ENCODE assay signal across 8 cellular contexts in genomic region chr12:11652351-11653040, GRCh38. TPM values are rescaled to one million over a fixed set of nuclear protein-coding genes. Genes with fewer than 3 reads are reported as not detected.
DNase-seq lines count a peak whose midpoint lies in the region; ATAC-seq and TF ChIP-seq lines count a peak whose summit lies in the region.

No MANE protein-coding gene starts in this region.

- H3K27ac ChIP-seq in DOHH2 (ENCODE audit: low read depth, low read length) = peak overlapping the region; percentile 29; the same call in 1 of the 2 replicates
- H3K27ac ChIP-seq in GM23248 = peak overlapping the region; percentile 96
- peak overlapping the region; percentile 79 for H3K27ac ChIP-seq in OCI-LY7 (ENCODE audit: low read depth, low read length, poor library complexity, severe bottlenecking)
- H3K27ac ChIP-seq in lower lobe of right lung = peak overlapping the region; percentile 96
- peak overlapping the region; percentile 60 to 97 for H3K27ac ChIP-seq in testis

- intact Hi-C loops in OCI-LY7 (cut with micrococcal nuclease; ENCODE audit: unreplicated experiment) = loop anchor here (5.0 kb wide), 1 partner anchor 240 kb away; no protein-coding TSS in a partner anchor
- intact Hi-C loops in lower lobe of right lung (cut with DNase I) = no loop called here
- intact Hi-C loops in testis (cut with DNase I; ENCODE audit: low total_unique reads) = no loop called here

- H3K27me3 ChIP-seq in DOHH2 (ENCODE audit: control insufficient read depth, low read length) (peaks cover 14% of the 10 kb centered on the region), GM23248 (replicated peaks; ENCODE audit: insufficient read depth) (no peaks in the 10 kb centered on the region), lower lobe of right lung (ENCODE audit: low read depth) (no peaks in the 10 kb centered on the region), testis (no peaks in the 10 kb centered on the region)

- H3K4me1 ChIP-seq in DOHH2 (ENCODE audit: control insufficient read depth, low read length) (peaks cover 52% of the 10 kb centered on the region), GM23248 (ENCODE audit: insufficient read depth) (peaks cover 25% of the 10 kb centered on the region), OCI-LY7 (ENCODE audit: insufficient read depth, low read length, poor library complexity, severe bottlenecking) (peaks cover 49% of the 10 kb centered on the region), lower lobe of right lung (peaks cover 61% of the 10 kb centered on the region), testis (peaks cover 22% of the 10 kb centered on the region)

- H3K4me2 ChIP-seq in DOHH2 (ENCODE audit: low read length) (peak overlapping the region; percentile 80), GM23248 (ENCODE audit: unreplicated experiment) (peak overlapping the region; percentile 85), OCI-LY7 (ENCODE audit: low read length) (peak overlapping the region; percentile 82)

- CTCF ChIA-PET in OCI-LY7 (lab: Charles Lee; ENCODE audit: unreplicated experiment) = no interaction called here

- H3K79me2 ChIP-seq in DOHH2 (ENCODE audit: control insufficient read depth, low read length) (peaks cover 42% of the 10 kb centered on the region), GM23248 (ENCODE audit: insufficient read depth) (peaks cover 72% of the 10 kb centered on the region), OCI-LY7 (ENCODE audit: insufficient read depth, low read depth, low read length) (peaks cover 72% of the 10 kb centered on the region; the same call in 1 of the 2 replicates)

- WGBS in GM23248 (ENCODE audit: low coverage in 1 of 2, low lambda C conversion rate in 2 of 2, missing lambda C conversion rate in 2 of 2), 2 experiments = 54 to 55% methylated on average over 16 of the region's 16 CpGs
- WGBS in testis, 2 donors = 26 to 41% methylated on average over 16 of the region's 16 CpGs

- H3K9me2 ChIP-seq in DOHH2 (replicated peaks; ENCODE audit: control insufficient read depth, low read length) (no peaks in the 10 kb centered on the region), GM23248 (ENCODE audit: insufficient read depth) (no peaks in the 10 kb centered on the region), OCI-LY7 (ENCODE audit: insufficient read depth, low read length) (no peaks in the 10 kb centered on the region)

- no peak for TF ChIP-seq CTCF in DOHH2 (IDR thresholded peaks at IDR 0.05; ENCODE audit: low read depth, low read length, poor library complexity, severe bottlenecking)
- no peak for TF ChIP-seq CTCF in OCI-LY7 (conservative IDR thresholded peaks at IDR 0.05; ENCODE audit: low read length)
- no peak for TF ChIP-seq CTCF in choroid plexus epithelial cell (conservative IDR thresholded peaks at IDR 0.05; ENCODE audit: low read depth, low read length)
- no peak for TF ChIP-seq CTCF in lower lobe of right lung (IDR thresholded peaks at IDR 0.05)
- no peak for TF ChIP-seq CTCF in testis (IDR thresholded peaks at IDR 0.05)

- DNase-seq in GM23248 (peak; percentile 73), OCI-LY7 (ENCODE audit: low spot score) (peak; percentile 50), choroid plexus epithelial cell (ENCODE audit: low read depth) (peak; percentile 70), lower lobe of right lung (peak; percentile 63), testis (peak; percentile 68), putamen (ENCODE audit: low spot score) (no peak), NCI-H146 (lab: John Stamatoyannopoulos, UW) (no peak)

- H3K4me3 ChIP-seq in DOHH2 (ENCODE audit: low read length) (peak overlapping the region; percentile 92), GM23248 (peak overlapping the region; percentile 100), OCI-LY7 (ENCODE audit: low read depth, low read length, poor library complexity, severe bottlenecking) (peak overlapping the region; percentile 92), choroid plexus epithelial cell (ENCODE audit: low read depth, low read length) (peak overlapping the region; percentile 81), lower lobe of right lung (peak overlapping the region; percentile 82), testis (peak overlapping the region in 1 of 2 donors; percentile 1)

- H2AFZ ChIP-seq in GM23248 (peak overlapping the region; percentile 43; the same call in 1 of the 2 replicates), OCI-LY7 (ENCODE audit: low read length) (peak overlapping the region; percentile 11; the same call in 1 of the 2 replicates)

- in situ Hi-C loops in GM23248 (cut with MboI) = no loop called here

- no peaks in the 10 kb centered on the region for H3K36me3 ChIP-seq in DOHH2 (ENCODE audit: control insufficient read depth, low read length)
- H3K36me3 ChIP-seq in GM23248 (ENCODE audit: low read depth) = no peaks in the 10 kb centered on the region
- 0 out of 2 replicates have a peak, but pooled peaks cover under 1% of the 10 kb centered on the region for H3K36me3 ChIP-seq in OCI-LY7 (ENCODE audit: insufficient read depth, low read length)
- no peaks in the 10 kb centered on the region for H3K36me3 ChIP-seq in lower lobe of right lung
- H3K36me3 ChIP-seq in testis (ENCODE audit: low read depth, missing control alignments) = no peaks in the 10 kb centered on the region

- H3K9me3 ChIP-seq in DOHH2 (ENCODE audit: control insufficient read depth, insufficient read depth, low read length) (no peaks in the 10 kb centered on the region), GM23248 (ENCODE audit: low read depth) (no peaks in the 10 kb centered on the region), OCI-LY7 (ENCODE audit: low read length) (no peaks in the 10 kb centered on the region), lower lobe of right lung (no peaks in the 10 kb centered on the region), testis (no peaks in the 10 kb centered on the region)

- ATAC-seq in lower lobe of right lung = peak in 1 of 2 donors; percentile 28

- BruUV-seq in OCI-LY7 (replicated peaks; lab: Mats Ljungman, UMichigan) = no TSS peak

- H4K20me1 ChIP-seq in DOHH2 (ENCODE audit: control insufficient read depth, insufficient read depth, low read depth, low read length) = no peaks in the 10 kb centered on the region
- H4K20me1 ChIP-seq in GM23248 (ENCODE audit: insufficient read depth) = no peaks in the 10 kb centered on the region
- H4K20me1 ChIP-seq in OCI-LY7 (ENCODE audit: insufficient read depth, low read length) = no peaks in the 10 kb centered on the region

- no peak for TF ChIP-seq POLR2A in testis (IDR thresholded peaks at IDR 0.05)

- peaks cover 15% of the 10 kb centered on the region for H3F3A ChIP-seq in DOHH2 (ENCODE audit: control insufficient read depth, insufficient read depth)
- peaks cover 8% of the 10 kb centered on the region; the same call in 1 of the 2 replicates for H3F3A ChIP-seq in GM23248 (ENCODE audit: insufficient read depth)

- POLR2A ChIA-PET in OCI-LY7 (lab: Charles Lee) = interaction anchor here (0.6 to 1.0 kb wide), 2 partner anchors 15 to 105 kb away, joined by 3 read pairs; no protein-coding TSS in a partner anchor

- H3K9ac ChIP-seq in GM23248 = peak overlapping the region; percentile 97

RNA-seq across cellular contexts. Expression of gene ETV6, which starts 3.0 kb away (rescaled TPM):
- total RNA-seq in GM23248 (2014; rRNA removed; shearing (Covaris generic)) = 5.3 and 10.4 TPM in 2 replicates
- 2.5 and 2.9 TPM in 2 replicates for polyA plus RNA-seq in GM23248 (2016; fragmentation: Nextera tagmentation; extraction: Ambion mirVana)
- total RNA-seq in OCI-LY7 (2014; rRNA removed; shearing (Covaris generic)) = 17.2 and 19.3 TPM in 2 replicates
- 17.1 and 23.1 TPM in 2 replicates for total RNA-seq in OCI-LY7 (2022)
- total RNA-seq in lower lobe of right lung = 48.4 TPM
- total RNA-seq in testis = 10 to 100 TPM; 16.3 to 20.9 TPM
- polyA plus RNA-seq in testis (ENCODE audit: insufficient read depth, low read depth, low replicate concordance) = 7.8 TPM

Comparison
In these comparisons a context has a peak if more than half of its experiments do, and no peak if none do; other contexts are left out.
1. H3K27ac ChIP-seq: peak in every context shown above with its lines; median percentile 96 in GM23248; 96 in lower lobe of right lung; 79 in OCI-LY7; 78 in testis; 29 in DOHH2.
2. DNase-seq: peak in GM23248 (single experiment), OCI-LY7 (single experiment), choroid plexus epithelial cell (single experiment), lower lobe of right lung (single experiment) and testis (single experiment); none in putamen (single experiment) and NCI-H146 (single experiment).
3. Peak in every context shown above with its lines, with median percentiles within 50 percentile points of each other: H3K4me2 ChIP-seq.